In the genomic region with DNA sequence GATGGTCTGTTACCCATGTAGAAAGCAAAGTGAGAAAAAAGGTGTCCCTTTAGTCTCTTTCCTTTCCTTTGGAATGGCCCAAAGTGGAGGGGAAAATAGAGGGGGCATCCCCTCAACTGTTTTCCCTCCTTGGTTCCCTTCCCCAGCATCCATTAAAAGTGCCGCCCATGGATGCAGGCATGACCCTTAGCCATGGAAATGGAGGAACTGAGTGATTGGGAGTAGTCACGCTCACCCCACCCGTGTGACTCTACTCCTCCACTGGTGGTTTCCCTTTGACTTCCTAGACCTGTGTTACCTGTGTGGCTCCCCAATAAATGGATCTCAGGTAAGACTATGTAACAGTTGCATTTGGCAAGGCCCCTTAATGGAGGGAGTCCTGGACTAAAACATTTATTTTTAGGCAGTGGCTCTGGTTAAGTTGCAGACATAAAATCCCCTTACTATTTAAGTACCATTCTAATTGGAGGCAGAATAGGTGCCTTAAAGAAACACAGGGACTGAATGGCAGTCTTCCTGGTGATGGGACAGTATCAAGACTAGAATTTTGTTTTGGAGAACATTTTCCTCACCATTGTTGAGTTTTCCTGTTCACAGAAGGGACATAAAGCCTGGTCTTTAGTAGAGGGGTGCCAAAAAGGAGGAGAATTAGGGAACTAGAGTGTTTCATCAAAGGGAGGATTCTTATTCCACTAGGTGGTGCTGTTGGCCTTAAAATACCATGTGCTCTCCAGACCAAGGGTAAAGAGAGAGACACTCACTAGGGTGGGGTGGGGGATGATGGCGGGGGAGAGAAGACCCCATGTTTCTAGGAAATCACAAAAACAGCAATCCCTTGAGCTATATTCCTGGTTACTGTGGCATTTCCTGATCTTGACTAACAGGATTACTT, we compare ENCODE assay signal across 9 cellular contexts. TPM values are rescaled to one million over a fixed set of nuclear protein-coding genes. Genes with fewer than 3 reads are reported as not detected.
A peak's percentile ranks its signal among the peaks of the same experiment; 100 is the strongest.
DNase-seq lines count a peak whose midpoint lies in the region; ATAC-seq and TF ChIP-seq lines count a peak whose summit lies in the region.
"Had no signal": no experiment of that assay in that cellular context is flagged by ENCODE, and none has a peak within 500 bp of the region (broad histone marks: within the 10 kb centered on the region; RNA-seq: fewer than 3 reads in every experiment).

No MANE protein-coding gene starts in this region.

- H3K4me1 Mint-ChIP-seq in activated T-helper 1 cell treated with anti-CD3 and anti-CD28 coated beads, Interleukin-12 subunit alpha, Interleukin-12 subunit beta, Interleukin-2, Interleukin-4 antibody, amounts not matched to agents 30 ng/mL and 10 ng/mL and 1 ng/mL, durations not matched to agents 14 hours and 24 hours and 36 hours (ENCODE audit: low read depth), result no peaks in the 10 kb centered on the region

- WGBS in esophagus muscularis mucosa, result 74% methylated on average over 4 of the region's 4 CpGs

- peak; percentile 15 for DNase-seq in H4 (ENCODE audit: low spot score)
- no peak for DNase-seq in Panc1 (ENCODE audit: low read depth, low spot score)
- DNase-seq in foreskin fibroblast, result peak in 1 of 2 donors; percentile 29
- no peak for DNase-seq in activated T-helper 1 cell treated with anti-CD3 and anti-CD28 coated beads, Interleukin-12 subunit alpha, Interleukin-12 subunit beta, Interleukin-2, Interleukin-4 antibody, amounts not matched to agents 30 ng/mL and 10 ng/mL and 1 ng/mL, durations not matched to agents 14 hours and 24 hours and 36 hours (ENCODE audit: low spot score)
- no peak for DNase-seq in HuH-7 (ENCODE audit: low spot score)
- no peak for DNase-seq in NCI-H146 (lab: John Stamatoyannopoulos, UW)
- no peak for DNase-seq in esophagus muscularis mucosa (ENCODE audit: extremely low spot score)
- DNase-seq: T1000 had no signal

- BruUV-seq in Panc1 (replicated peaks; lab: Mats Ljungman, UMichigan), result no TSS peak

- in situ Hi-C loops in Panc1 (cut with HindIII; ENCODE audit: low pct_unique_long_range_greater_than_20kb, low sequenced_read_pairs), result no loop called here

- H3K27ac ChIP-seq in BLaER1 (no peak overlapping the region), Panc1 (ENCODE audit: low read length) (no peak overlapping the region), esophagus muscularis mucosa (replicated peaks in 1 of 4) (no peak overlapping the region)

- H3K36me3 ChIP-seq in BLaER1, result no peaks in the 10 kb centered on the region
- H3K36me3 ChIP-seq in Panc1 (ENCODE audit: control insufficient read depth, insufficient read depth, low read length), result no peaks in the 10 kb centered on the region
- no peaks in the 10 kb centered on the region for H3K36me3 ChIP-seq in esophagus muscularis mucosa

- no peak overlapping the region for H3K9ac ChIP-seq in BLaER1

- TF ChIP-seq POLR2A in esophagus muscularis mucosa (IDR thresholded peaks at IDR 0.05; ENCODE audit: low read depth), result no peak

- no peak overlapping the region for H3K4me3 Mint-ChIP-seq in activated T-helper 1 cell treated with anti-CD3 and anti-CD28 coated beads, Interleukin-12 subunit alpha, Interleukin-12 subunit beta, Interleukin-2, Interleukin-4 antibody, amounts not matched to agents 30 ng/mL and 10 ng/mL and 1 ng/mL, durations not matched to agents 14 hours and 24 hours and 36 hours

- H3K27ac Mint-ChIP-seq in activated T-helper 1 cell treated with anti-CD3 and anti-CD28 coated beads, Interleukin-12 subunit alpha, Interleukin-12 subunit beta, Interleukin-2, Interleukin-4 antibody, amounts not matched to agents 30 ng/mL and 10 ng/mL and 1 ng/mL, durations not matched to agents 14 hours and 24 hours and 36 hours, result no peak overlapping the region

- H3K4me1 ChIP-seq in BLaER1, result no peaks in the 10 kb centered on the region
- no peaks in the 10 kb centered on the region for H3K4me1 ChIP-seq in Panc1 (ENCODE audit: control insufficient read depth, insufficient read depth, low read length)
- no peaks in the 10 kb centered on the region for H3K4me1 ChIP-seq in esophagus muscularis mucosa

- H3K9me3 ChIP-seq in BLaER1, result peaks cover 97% of the 10 kb centered on the region
- H3K9me3 ChIP-seq in Panc1 (ENCODE audit: control insufficient read depth, insufficient read depth, low read depth, low read length), result peaks cover 13% of the 10 kb centered on the region; the same call in 1 of the 2 replicates
- H3K9me3 ChIP-seq in esophagus muscularis mucosa, result peaks cover 3 to 88% (median 69%) of the 10 kb centered on the region in 4 donors

- ATAC-seq in Panc1, result peak; percentile 84

- intact Hi-C loops in Panc1 (cut with micrococcal nuclease; ENCODE audit: unreplicated experiment) (no loop called here), esophagus muscularis mucosa (cut with DNase I) (no loop called here)
- intact Hi-C loops in activated T-helper 1 cell treated with anti-CD3 and anti-CD28 coated beads, Interleukin-12 subunit alpha, Interleukin-12 subunit beta, Interleukin-2, Interleukin-4 antibody, amounts not matched to agents 30 ng/mL and 10 ng/mL and 1 ng/mL, durations not matched to agents 14 hours and 24 hours and 36 hours (cut with micrococcal nuclease), result no loop called here

- H3K36me3 Mint-ChIP-seq in activated T-helper 1 cell treated with anti-CD3 and anti-CD28 coated beads, Interleukin-12 subunit alpha, Interleukin-12 subunit beta, Interleukin-2, Interleukin-4 antibody, amounts not matched to agents 30 ng/mL and 10 ng/mL and 1 ng/mL, durations not matched to agents 14 hours and 24 hours and 36 hours (ENCODE audit: low read depth), result no peaks in the 10 kb centered on the region

- no peak overlapping the region for H3K4me2 ChIP-seq in BLaER1

- H3K27me3 ChIP-seq in BLaER1 (no peaks in the 10 kb centered on the region), Panc1 (ENCODE audit: control insufficient read depth, insufficient read depth, low read length) (no peaks in the 10 kb centered on the region), esophagus muscularis mucosa (no peaks in the 10 kb centered on the region)

- H3K9me3 Mint-ChIP-seq in activated T-helper 1 cell treated with anti-CD3 and anti-CD28 coated beads, Interleukin-12 subunit alpha, Interleukin-12 subunit beta, Interleukin-2, Interleukin-4 antibody, amounts not matched to agents 30 ng/mL and 10 ng/mL and 1 ng/mL, durations not matched to agents 14 hours and 24 hours and 36 hours, result peaks cover 34% of the 10 kb centered on the region

- POLR2A ChIA-PET in Panc1 (lab: Charles Lee), result no interaction called here

- CTCF ChIA-PET in Panc1 (lab: Charles Lee), result interaction anchor here (0.6 to 1.1 kb wide), 2 partner anchors 34 to 906 kb away, joined by 3 read pairs; no protein-coding TSS in a partner anchor

- H3K4me3 ChIP-seq in BLaER1 (peak overlapping the region; percentile 18; the same call in 1 of the 2 replicates), Panc1 (ENCODE audit: low read depth in 2 of 2, low read length in 2 of 2) (no peak overlapping the region), foreskin fibroblast (ENCODE audit: low read depth in 1 of 2, low read length in 2 of 2) (no peak overlapping the region), esophagus muscularis mucosa (no peak overlapping the region)

- TF ChIP-seq CTCF in Panc1 (IDR thresholded peaks at IDR 0.05), result peak; percentile 43
- peak; percentile 17 for TF ChIP-seq CTCF in foreskin fibroblast (IDR thresholded peaks at IDR 0.05; ENCODE audit: low read depth, low read length)
- no peak for TF ChIP-seq CTCF in esophagus muscularis mucosa (IDR thresholded peaks at IDR 0.05)

- H3K27me3 Mint-ChIP-seq in activated T-helper 1 cell treated with anti-CD3 and anti-CD28 coated beads, Interleukin-12 subunit alpha, Interleukin-12 subunit beta, Interleukin-2, Interleukin-4 antibody, amounts not matched to agents 30 ng/mL and 10 ng/mL and 1 ng/mL, durations not matched to agents 14 hours and 24 hours and 36 hours (ENCODE audit: insufficient read depth), result peaks cover 2% of the 10 kb centered on the region

- H4K20me1 ChIP-seq in BLaER1, result no peaks in the 10 kb centered on the region

- TF ChIP-seq EP300 in esophagus muscularis mucosa (IDR thresholded peaks at IDR 0.05), result no peak

RNA-seq across cellular contexts. Expression of gene PLA2R1, which starts 25.7 kb away (rescaled TPM):
- 0.06 TPM in 1 of 2 replicates, not detected in the other for total RNA-seq in H4 (2014; rRNA removed; shearing (Covaris generic))
- 5.7 TPM for total RNA-seq in Panc1 (2021; ENCODE audit: unreplicated experiment)
- polyA plus RNA-seq in Panc1 (2012; ENCODE audit: insufficient read length), result 4.8 TPM
- not detected in 2 replicates for total RNA-seq in activated T-helper 1 cell treated with anti-CD3 and anti-CD28 coated beads, Interleukin-12 subunit alpha, Interleukin-12 subunit beta, Interleukin-2, Interleukin-4 antibody, amounts not matched to agents 30 ng/mL and 10 ng/mL and 1 ng/mL, durations not matched to agents 14 hours and 24 hours and 36 hours
- total RNA-seq in esophagus muscularis mucosa, result 1 to 10 TPM; 2.8 to 6.4 (median 5.1) TPM

Comparison
In these comparisons a context has a peak if more than half of its experiments do, and no peak if none do; other contexts are left out.
1. CTCF ChIP-seq: peak in Panc1 (single experiment) and foreskin fibroblast (single experiment); none in esophagus muscularis mucosa (0 of 3).